Comparison of ENCODE assay signal across 1 cellular context in genomic region chr2:102660070-102660469, GRCh38.
TF ChIP-seq lines count a peak whose summit lies in the region.

No MANE protein-coding gene starts in this region.

TF ChIP-seq in HepG2, 621 proteins besides CTCF, POLR2A, EP300 and RAD21 (continued from another document):
- TF ChIP-seq HMGXB4 (CRISPR knock-in tag; IDR thresholded peaks at IDR 0.05; ENCODE audit: borderline replicate concordance in 1 of 2, low read depth in 1 of 2) (no peak), SMARCC2 (IDR thresholded peaks at IDR 0.05) (no peak)
